Comparison of ENCODE assay signal across 1 cellular context in genomic region chr5:116518423-116518822, GRCh38.
TF ChIP-seq lines count a peak whose summit lies in the region.

No MANE protein-coding gene starts in this region.

TF ChIP-seq in H1, 55 proteins besides CTCF, POLR2A, EP300 and RAD21:
- TF ChIP-seq SIRT6 (IDR thresholded peaks at IDR 0.05; ENCODE audit: low read length) (no peak), TAF7 (optimal IDR thresholded peaks at IDR 0.05; ENCODE audit: borderline replicate concordance, low read depth, low read length) (no peak)
- TF ChIP-seq, protein P1, sequence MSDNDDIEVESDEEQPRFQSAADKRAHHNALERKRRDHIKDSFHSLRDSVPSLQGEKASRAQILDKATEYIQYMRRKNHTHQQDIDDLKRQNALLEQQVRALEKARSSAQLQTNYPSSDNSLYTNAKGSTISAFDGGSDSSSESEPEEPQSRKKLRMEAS (IDR thresholded peaks at IDR 0.05) = 0 out of 2 replicates have a peak, but pooled peaks have one; percentile 9
TF ChIP-seq in H1: peak in this region for 1.
